8 cellular contexts compared by ENCODE assay signal in the genomic region with DNA sequence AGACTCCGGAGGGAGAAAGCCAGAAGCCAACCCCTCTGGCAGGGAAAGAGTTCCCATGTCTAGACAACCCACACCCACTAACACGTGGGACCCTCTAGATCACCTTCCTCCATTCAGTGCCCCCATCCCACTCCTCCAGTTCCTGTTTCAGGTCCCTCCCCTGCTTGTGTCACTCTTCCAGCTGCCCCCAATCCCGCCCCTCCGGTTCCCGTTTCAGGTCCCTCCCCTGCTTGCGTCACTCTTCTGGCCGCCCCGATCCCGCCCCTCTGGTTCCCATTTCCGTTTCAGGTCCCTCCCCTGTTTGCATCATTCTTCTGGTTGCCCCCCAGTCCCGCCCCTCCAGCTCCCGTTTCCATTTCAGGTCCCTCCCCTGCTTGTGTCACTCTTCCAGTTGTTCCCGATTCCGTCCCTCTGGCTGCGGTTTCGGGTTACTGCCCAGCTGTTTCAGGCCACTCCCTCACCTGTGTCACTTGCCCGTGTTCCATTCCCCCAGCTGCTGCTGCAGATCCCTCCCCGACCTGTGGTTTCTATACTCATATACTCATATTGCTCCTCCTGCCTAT.
A peak's percentile ranks its signal among the peaks of the same experiment; 100 is the strongest.
DNase-seq lines count a peak whose midpoint lies in the region; ATAC-seq and TF ChIP-seq lines count a peak whose summit lies in the region.

No MANE protein-coding gene starts in this region.

- H3K27ac Mint-ChIP-seq in natural killer cell treated with Interleukin-12 subunit alpha and Interleukin-12 subunit beta and Interleukin-15 and Interleukin-18, amount 100 ng/mL, for 72 hours = peak overlapping the region; percentile 69 to 91

- ATAC-seq in GM21360 (IDR thresholded peaks at IDR 0.05; ENCODE audit: unreplicated experiment) (peak; percentile 95), PC-3 (peak; percentile 93)
- peak; percentile 90 to 93 for ATAC-seq in natural killer cell treated with Interleukin-12 subunit alpha and Interleukin-12 subunit beta and Interleukin-15 and Interleukin-18, amount 100 ng/mL, for 72 hours

- H3K27me3 ChIP-seq in BLaER1 = no peaks in the 10 kb centered on the region
- no peaks in the 10 kb centered on the region for H3K27me3 ChIP-seq in PC-3 (ENCODE audit: low read length)

- H3K4me1 Mint-ChIP-seq in natural killer cell treated with Interleukin-12 subunit alpha and Interleukin-12 subunit beta and Interleukin-15 and Interleukin-18, amount 100 ng/mL, for 72 hours (ENCODE audit: low read depth in 2 of 2) = peaks cover 10 to 16% of the 10 kb centered on the region in 2 donors

- no peaks in the 10 kb centered on the region for H3K9me2 ChIP-seq in PC-3 (replicated peaks; ENCODE audit: low read length)

- DNase-seq in HuH-7.5 (ENCODE audit: low spot score) = peak; percentile 42
- peak; percentile 92 for DNase-seq in PC-3
- peak; percentile 65 for DNase-seq in activated T-helper 9 cell treated with anti-CD3 and anti-CD28 coated beads, Interleukin-2, amount 50 U/mL, for 16 hours (ENCODE audit: low read depth)
- DNase-seq in fibroblast of peridontal ligament (ENCODE audit: extremely low read depth) = peak; percentile 88
- peak; percentile 83 for DNase-seq in natural killer cell treated with Interleukin-12 subunit alpha and Interleukin-12 subunit beta and Interleukin-15 and Interleukin-18, amount 100 ng/mL, for 72 hours (ENCODE audit: low spot score)
- DNase-seq in stimulated activated naive CD4-positive, alpha-beta T cell (lab: John Stamatoyannopoulos, UW) = peak; percentile 27 to 70 (median 42)

- H3K9ac ChIP-seq in BLaER1 (no peak overlapping the region), PC-3 (ENCODE audit: low read length) (peak overlapping the region; percentile 61)

- H3K4me3 ChIP-seq in BLaER1 (peak overlapping the region; percentile 54), PC-3 (ENCODE audit: low read length) (peak overlapping the region; percentile 62)

- peak overlapping the region; percentile 78 for H2AFZ ChIP-seq in PC-3 (ENCODE audit: low read length)

- H3K9me3 ChIP-seq in BLaER1 (no peaks in the 10 kb centered on the region), PC-3 (ENCODE audit: low read length) (no peaks in the 10 kb centered on the region)

- POLR2A ChIA-PET in PC-3 (lab: Charles Lee; ENCODE audit: unreplicated experiment) = interaction anchor here (0.6 kb wide), 4 partner anchors 72 to 461 kb away, joined by 5 to 13 read pairs (median 12); a partner anchor contains a TSS

- H3K4me1 ChIP-seq in BLaER1 = peaks cover 9% of the 10 kb centered on the region; the same call in 1 of the 2 replicates
- peaks cover 11% of the 10 kb centered on the region for H3K4me1 ChIP-seq in PC-3 (ENCODE audit: insufficient read depth, low read length)

- no peak for TF ChIP-seq CTCF in PC-3 (conservative IDR thresholded peaks at IDR 0.05; ENCODE audit: low read depth, low read length)

- H3K27me3 Mint-ChIP-seq in natural killer cell treated with Interleukin-12 subunit alpha and Interleukin-12 subunit beta and Interleukin-15 and Interleukin-18, amount 100 ng/mL, for 72 hours = peaks cover 7 to 15% of the 10 kb centered on the region in 2 donors

- no peaks in the 10 kb centered on the region for H3K79me2 ChIP-seq in PC-3 (ENCODE audit: low read length)

- H3K4me3 Mint-ChIP-seq in natural killer cell treated with Interleukin-12 subunit alpha and Interleukin-12 subunit beta and Interleukin-15 and Interleukin-18, amount 100 ng/mL, for 72 hours = peak overlapping the region; percentile 89

- no peak overlapping the region for H3K27ac ChIP-seq in BLaER1
- H3K27ac ChIP-seq in PC-3 (ENCODE audit: low read length) = peak overlapping the region; percentile 54

- no peaks in the 10 kb centered on the region for H4K20me1 ChIP-seq in BLaER1
- no peaks in the 10 kb centered on the region for H4K20me1 ChIP-seq in PC-3 (ENCODE audit: low read length)

- BruUV-seq in PC-3 (replicated peaks; lab: Mats Ljungman, UMichigan) = no TSS peak

- no peaks in the 10 kb centered on the region for H3F3A ChIP-seq in PC-3 (ENCODE audit: low read length, unreplicated experiment)

- CTCF ChIA-PET in PC-3 (lab: Charles Lee) = interaction anchor here (0.6 to 1.2 kb wide), 4 partner anchors 26 to 226 kb away, joined by 3 to 5 read pairs (median 4); no protein-coding TSS in a partner anchor

- intact Hi-C loops in PC-3 (cut with micrococcal nuclease) = loop anchor here (1.0 kb wide), 1 partner anchor 22 kb away; no protein-coding TSS in a partner anchor

- H3K4me2 ChIP-seq in BLaER1 (peak overlapping the region; percentile 77), PC-3 (ENCODE audit: low read length) (peak overlapping the region; percentile 73)

- H3K9me3 Mint-ChIP-seq in natural killer cell treated with Interleukin-12 subunit alpha and Interleukin-12 subunit beta and Interleukin-15 and Interleukin-18, amount 100 ng/mL, for 72 hours = no peaks in the 10 kb centered on the region

- H3K36me3 Mint-ChIP-seq in natural killer cell treated with Interleukin-12 subunit alpha and Interleukin-12 subunit beta and Interleukin-15 and Interleukin-18, amount 100 ng/mL, for 72 hours = no peaks in the 10 kb centered on the region

- H3K36me3 ChIP-seq in BLaER1 (no peaks in the 10 kb centered on the region), PC-3 (ENCODE audit: low read depth, low read length) (no peaks in the 10 kb centered on the region)

Comparison
In these comparisons a context has a peak if more than half of its experiments do, and no peak if none do; other contexts are left out.
1. DNase-seq: peak in every context shown above with its lines; median percentile 92 in PC-3; 88 in fibroblast of peridontal ligament; 83 in natural killer cell treated with Interleukin-12 subunit alpha and Interleukin-12 subunit beta and Interleukin-15 and Interleukin-18, amount 100 ng/mL, for 72 hours; 65 in activated T-helper 9 cell treated with anti-CD3 and anti-CD28 coated beads, Interleukin-2, amount 50 U/mL, for 16 hours; 42 in HuH-7.5; 42 in stimulated activated naive CD4-positive, alpha-beta T cell.